1 cellular context compared by ENCODE assay signal in the genomic region with DNA sequence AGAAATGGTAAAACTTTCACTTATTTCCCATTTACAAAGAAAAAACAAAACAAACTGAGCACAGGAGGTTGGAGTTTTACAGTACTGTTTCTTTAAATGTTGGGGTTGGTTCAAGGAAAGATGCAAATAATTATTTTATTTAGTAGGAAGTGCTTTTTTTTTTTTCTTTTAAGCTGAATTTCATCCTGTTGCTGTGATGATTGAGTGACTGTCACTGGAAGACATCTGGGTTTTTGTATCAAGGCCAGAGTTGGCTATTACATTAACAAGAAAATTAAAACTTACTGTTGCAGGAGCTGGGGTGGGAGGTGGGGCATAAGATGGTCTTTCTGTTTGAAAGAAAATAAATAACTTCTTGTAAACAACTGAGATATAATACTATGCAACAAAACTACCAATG.
TF ChIP-seq lines count a peak whose summit lies in the region.

No MANE protein-coding gene starts in this region.

TF ChIP-seq in SK-N-SH, 30 proteins besides CTCF, POLR2A, EP300 and RAD21:
- TF ChIP-seq, protein P1, sequence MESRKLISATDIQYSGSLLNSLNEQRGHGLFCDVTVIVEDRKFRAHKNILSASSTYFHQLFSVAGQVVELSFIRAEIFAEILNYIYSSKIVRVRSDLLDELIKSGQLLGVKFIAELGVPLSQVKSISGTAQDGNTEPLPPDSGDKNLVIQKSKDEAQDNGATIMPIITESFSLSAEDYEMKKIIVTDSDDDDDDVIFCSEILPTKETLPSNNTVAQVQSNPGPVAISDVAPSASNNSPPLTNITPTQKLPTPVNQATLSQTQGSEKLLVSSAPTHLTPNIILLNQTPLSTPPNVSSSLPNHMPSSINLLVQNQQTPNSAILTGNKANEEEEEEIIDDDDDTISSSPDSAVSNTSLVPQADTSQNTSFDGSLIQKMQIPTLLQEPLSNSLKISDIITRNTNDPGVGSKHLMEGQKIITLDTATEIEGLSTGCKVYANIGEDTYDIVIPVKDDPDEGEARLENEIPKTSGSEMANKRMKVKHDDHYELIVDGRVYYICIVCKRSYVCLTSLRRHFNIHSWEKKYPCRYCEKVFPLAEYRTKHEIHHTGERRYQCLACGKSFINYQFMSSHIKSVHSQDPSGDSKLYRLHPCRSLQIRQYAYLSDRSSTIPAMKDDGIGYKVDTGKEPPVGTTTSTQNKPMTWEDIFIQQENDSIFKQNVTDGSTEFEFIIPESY (IDR thresholded peaks at IDR 0.05; ENCODE audit: borderline replicate concordance, low read depth) = no peak
- TF ChIP-seq TEAD4 (IDR thresholded peaks at IDR 0.05; ENCODE audit: borderline replicate concordance, insufficient read depth) (no peak), NFIC (IDR thresholded peaks at IDR 0.05; ENCODE audit: borderline replicate concordance) (no peak), YY1 (IDR thresholded peaks at IDR 0.05; ENCODE audit: low read depth) (no peak), POLR2AphosphoS5 (IDR thresholded peaks at IDR 0.05; ENCODE audit: low read depth, low read length) (no peak), FOSL2 (IDR thresholded peaks at IDR 0.05; ENCODE audit: borderline replicate concordance, low read depth) (no peak), USF1 (IDR thresholded peaks at IDR 0.05; ENCODE audit: borderline replicate concordance, low read depth) (no peak), GABPA (IDR thresholded peaks at IDR 0.05; ENCODE audit: low read depth) (no peak)
